30 cellular contexts compared by ENCODE assay signal in the genomic region with DNA sequence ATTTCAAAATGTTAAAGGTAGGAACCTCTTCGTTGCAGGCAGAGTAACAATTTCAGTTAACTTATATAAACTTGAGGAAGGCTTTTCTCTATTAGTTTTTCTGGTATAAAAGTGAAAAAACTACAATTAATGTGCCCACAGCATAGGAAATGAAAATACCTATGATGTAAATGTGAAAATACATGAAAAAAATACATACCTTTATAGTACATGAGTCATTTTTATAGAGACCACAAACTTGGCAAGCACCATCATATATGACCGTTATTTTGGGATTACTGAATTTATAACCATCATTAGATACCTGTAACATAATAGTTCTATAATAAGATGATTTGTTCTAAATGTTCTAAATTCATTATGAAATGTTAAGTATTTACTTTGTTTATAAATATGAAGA. TPM values are rescaled to one million over a fixed set of nuclear protein-coding genes. Genes with fewer than 3 reads are reported as not detected.
"Had no signal": no experiment of that assay in that cellular context is flagged by ENCODE, and none has a peak within 500 bp of the region (broad histone marks: within the 10 kb centered on the region; RNA-seq: fewer than 3 reads in every experiment).

No MANE protein-coding gene starts in this region.

- H3K4me1 Mint-ChIP-seq: endodermal cell; naive thymus-derived CD4-positive, alpha-beta T cell; nephron; neural progenitor cell; stimulated activated effector memory CD8-positive, alpha-beta T cell treated with anti-CD3 and anti-CD28 coated beads, Interleukin-12 subunit alpha, Interleukin-12 subunit beta, amount 100 ng/mL, for 72 hours had no signal

- H3K4me3 ChIP-seq: gastroesophageal sphincter, heart left ventricle, hepatocyte, left lung, neural progenitor cell, prostate gland, sigmoid colon, stomach, thyroid gland, vagina had no signal

- H3K27me3 Mint-ChIP-seq: dendritic cell treated with granulocyte-macrophage colony-stimulating factor and Interleukin-4, amounts not matched to agents 40 ng/mL and 50 ng/mL, for 4 days; naive thymus-derived CD4-positive, alpha-beta T cell had no signal

- H3K27me3 ChIP-seq: foreskin keratinocyte, gastroesophageal sphincter, heart left ventricle, hepatocyte, left lung, neural progenitor cell, sigmoid colon, stomach, thyroid gland, vagina had no signal

- H3K36me3 Mint-ChIP-seq: naive thymus-derived CD4-positive, alpha-beta T cell; neural progenitor cell; stimulated activated effector memory CD8-positive, alpha-beta T cell treated with anti-CD3 and anti-CD28 coated beads, Interleukin-12 subunit alpha, Interleukin-12 subunit beta, amount 100 ng/mL, for 72 hours had no signal

- DNase-seq: effector CD8-positive, alpha-beta T cell; endodermal cell; heart left ventricle; left cardiac atrium; left lung; mesendoderm; midbrain; naive thymus-derived CD4-positive, alpha-beta T cell; right cardiac atrium; sigmoid colon; stimulated activated CD4-positive, alpha-beta T cell treated with anti-CD3 and anti-CD28 coated beads, Interleukin-2, amount 100 ng/mL, for 24 hours; stimulated activated CD4-positive, alpha-beta T cell treated with anti-CD3 and anti-CD28 coated beads, Interleukin-4, amount 100 ng/mL, for 24 hours; stimulated activated naive CD4-positive, alpha-beta T cell treated with Interleukin-2 at 50 U/mL for 16 hours; stomach; thyroid gland; trophoblast cell had no signal

- H3K4me3 Mint-ChIP-seq: dendritic cell treated with granulocyte-macrophage colony-stimulating factor and Interleukin-4, amounts not matched to agents 40 ng/mL and 50 ng/mL, for 4 days; endodermal cell; naive thymus-derived CD4-positive, alpha-beta T cell; nephron; neural progenitor cell; stimulated activated effector memory CD8-positive, alpha-beta T cell treated with anti-CD3 and anti-CD28 coated beads, Interleukin-12 subunit alpha, Interleukin-12 subunit beta, amount 100 ng/mL, for 72 hours had no signal

- H3K27ac ChIP-seq: epithelial cell of prostate, foreskin keratinocyte, gastroesophageal sphincter, heart left ventricle, hepatocyte, left lung, neural progenitor cell, parathyroid adenoma, prostate gland, sigmoid colon, stomach, thyroid gland, vagina had no signal

- H3K9me3 ChIP-seq: gastroesophageal sphincter, heart left ventricle, left lung, prostate gland, sigmoid colon, stomach, thyroid gland, vagina had no signal

- H3K36me3 ChIP-seq: gastroesophageal sphincter, heart left ventricle, left lung, neural progenitor cell, prostate gland, sigmoid colon, stomach, thyroid gland, vagina had no signal

- H3K4me1 ChIP-seq: foreskin keratinocyte, gastroesophageal sphincter, heart left ventricle, left lung, neural progenitor cell, parathyroid adenoma, prostate gland, sigmoid colon, stomach, thyroid gland, vagina had no signal

- H3K9me3 Mint-ChIP-seq: dendritic cell treated with granulocyte-macrophage colony-stimulating factor and Interleukin-4, amounts not matched to agents 40 ng/mL and 50 ng/mL, for 4 days; endodermal cell; naive thymus-derived CD4-positive, alpha-beta T cell; nephron; neural progenitor cell; stimulated activated effector memory CD8-positive, alpha-beta T cell treated with anti-CD3 and anti-CD28 coated beads, Interleukin-12 subunit alpha, Interleukin-12 subunit beta, amount 100 ng/mL, for 72 hours had no signal

- ATAC-seq: esophagus mucosa; foreskin keratinocyte; gastroesophageal sphincter; heart left ventricle; left cardiac atrium; left lung; naive thymus-derived CD4-positive, alpha-beta T cell; right cardiac atrium; stimulated activated effector memory CD8-positive, alpha-beta T cell treated with anti-CD3 and anti-CD28 coated beads, Interleukin-12 subunit alpha, Interleukin-12 subunit beta, amount 100 ng/mL, for 72 hours had no signal

- H3K27ac Mint-ChIP-seq: dendritic cell treated with granulocyte-macrophage colony-stimulating factor and Interleukin-4, amounts not matched to agents 40 ng/mL and 50 ng/mL, for 4 days; endodermal cell; naive thymus-derived CD4-positive, alpha-beta T cell; nephron; neural progenitor cell; stimulated activated effector memory CD8-positive, alpha-beta T cell treated with anti-CD3 and anti-CD28 coated beads, Interleukin-12 subunit alpha, Interleukin-12 subunit beta, amount 100 ng/mL, for 72 hours had no signal

RNA-seq across cellular contexts. Expression of a gene that starts 42.7 kb away (rescaled TPM):
- total RNA-seq: lung microvascular endothelial cell, subcutaneous adipose tissue had no signal
